ENCODE assay signal across 15 cellular contexts in genomic region chr10:126050301-126050700, GRCh38.
A peak's percentile ranks its signal among the peaks of the same experiment; 100 is the strongest.
DNase-seq lines count a peak whose midpoint lies in the region; ATAC-seq and TF ChIP-seq lines count a peak whose summit lies in the region.
"Had no signal": no experiment of that assay in that cellular context is flagged by ENCODE, and none has a peak within 500 bp of the region (broad histone marks: within the 10 kb centered on the region; RNA-seq: fewer than 3 reads in every experiment).

No MANE protein-coding gene starts in this region.

- ATAC-seq in naive B cell (ENCODE audit: low read depth in 2 of 2) (no peak), HG02623 (IDR thresholded peaks at IDR 0.05; ENCODE audit: unreplicated experiment) (no peak), HG02884 (IDR thresholded peaks at IDR 0.05; ENCODE audit: unreplicated experiment) (no peak)

- no peak overlapping the region for H3K4me3 Mint-ChIP-seq in MCF 10A (ENCODE audit: unreplicated experiment)
- H3K4me3 Mint-ChIP-seq in dendritic cell treated with granulocyte-macrophage colony-stimulating factor and Interleukin-4, amounts not matched to agents 40 ng/mL and 50 ng/mL, for 4 days = no peak overlapping the region
- H3K4me3 Mint-ChIP-seq in naive B cell = no peak overlapping the region
- H3K4me3 Mint-ChIP-seq: B cell had no signal

- POLR2A ChIA-PET in MCF 10A (lab: Yijun Ruan, JAX) = no interaction called here

- 75% methylated on average over 7 of the region's 7 CpGs for WGBS in thymus

- H3K27me3 Mint-ChIP-seq in MCF 10A (ENCODE audit: insufficient read depth, unreplicated experiment) = no peaks in the 10 kb centered on the region
- H3K27me3 Mint-ChIP-seq in dendritic cell treated with granulocyte-macrophage colony-stimulating factor and Interleukin-4, amounts not matched to agents 40 ng/mL and 50 ng/mL, for 4 days = peaks cover 12% of the 10 kb centered on the region
- H3K27me3 Mint-ChIP-seq in naive B cell = peaks cover 13 to 38% (median 34%) of the 10 kb centered on the region in 3 donors

- TF ChIP-seq CTCF in breast epithelium (IDR thresholded peaks at IDR 0.05) = no peak
- no peak for TF ChIP-seq CTCF in MCF 10A (IDR thresholded peaks at IDR 0.05; ENCODE audit: unreplicated experiment)

- H3K27ac ChIP-seq in breast epithelium (peak overlapping the region; percentile 4 to 38), thymus (ENCODE audit: low read depth) (peak overlapping the region; percentile 8)
- H3K27ac ChIP-seq: 22Rv1 had no signal

- no peaks in the 10 kb centered on the region for H3K4me1 ChIP-seq in breast epithelium
- H3K4me1 ChIP-seq in thymus (ENCODE audit: control insufficient read depth, insufficient read depth, low read length) = no peaks in the 10 kb centered on the region

- CTCF ChIA-PET in MCF 10A (lab: Yijun Ruan, JAX) = no interaction called here

- TF ChIP-seq POLR2A in breast epithelium (IDR thresholded peaks at IDR 0.05) = no peak

- intact Hi-C loops in breast epithelium (cut with DNase I; ENCODE audit: low total_unique reads) (no loop called here), MCF 10A (cut with micrococcal nuclease) (no loop called here)
- intact Hi-C loops in dendritic cell treated with granulocyte-macrophage colony-stimulating factor and Interleukin-4, amounts not matched to agents 40 ng/mL and 50 ng/mL, for 4 days (cut with micrococcal nuclease) = no loop called here

- no peak overlapping the region for H3K27ac Mint-ChIP-seq in MCF 10A (ENCODE audit: low read depth, unreplicated experiment)
- H3K27ac Mint-ChIP-seq in dendritic cell treated with granulocyte-macrophage colony-stimulating factor and Interleukin-4, amounts not matched to agents 40 ng/mL and 50 ng/mL, for 4 days = peak overlapping the region; percentile 77
- H3K27ac Mint-ChIP-seq in naive B cell = peak overlapping the region in 5 of 6 donors; percentile 7 to 80 (median 65)
- H3K27ac Mint-ChIP-seq: B cell had no signal

- H3K36me3 ChIP-seq in breast epithelium = no peaks in the 10 kb centered on the region
- no peaks in the 10 kb centered on the region for H3K36me3 ChIP-seq in thymus (ENCODE audit: control insufficient read depth, insufficient read depth)

- DNase-seq in breast epithelium (ENCODE audit: low spot score in 2 of 2) (no peak), MCF 10A (ENCODE audit: unreplicated experiment) (no peak), naive B cell (no peak), ecto neural progenitor cell (ENCODE audit: low spot score) (no peak)
- DNase-seq: DMS79 treated with DMSO at 0.1 percent for 48 hours, KG1, NCI-H1048, NCI-H2081 treated with DMSO at 0.1 percent for 48 hours, NCI-H524 had no signal

- H3K36me3 Mint-ChIP-seq in MCF 10A (ENCODE audit: insufficient read depth, unreplicated experiment) = no peaks in the 10 kb centered on the region
- H3K36me3 Mint-ChIP-seq in dendritic cell treated with granulocyte-macrophage colony-stimulating factor and Interleukin-4, amounts not matched to agents 40 ng/mL and 50 ng/mL, for 4 days (ENCODE audit: low read depth) = no peaks in the 10 kb centered on the region
- H3K36me3 Mint-ChIP-seq in naive B cell = no peaks in the 10 kb centered on the region

- H3K9me3 Mint-ChIP-seq in MCF 10A (ENCODE audit: unreplicated experiment) (no peaks in the 10 kb centered on the region), naive B cell (peaks cover 0 to 2% (median 0%) of the 10 kb centered on the region in 7 donors)
- H3K9me3 Mint-ChIP-seq in dendritic cell treated with granulocyte-macrophage colony-stimulating factor and Interleukin-4, amounts not matched to agents 40 ng/mL and 50 ng/mL, for 4 days = no peaks in the 10 kb centered on the region

- H3K27me3 ChIP-seq in breast epithelium = no peaks in the 10 kb centered on the region
- H3K27me3 ChIP-seq in thymus (ENCODE audit: control insufficient read depth, insufficient read depth) = no peaks in the 10 kb centered on the region

- BruUV-seq in MCF 10A (replicated peaks; lab: Mats Ljungman, UMichigan) = no TSS peak

- no peaks in the 10 kb centered on the region for H3K9me3 ChIP-seq in breast epithelium
- H3K9me3 ChIP-seq in thymus (ENCODE audit: control insufficient read depth) = no peaks in the 10 kb centered on the region

- H3K4me1 Mint-ChIP-seq in MCF 10A (ENCODE audit: insufficient read depth, unreplicated experiment) = no peaks in the 10 kb centered on the region
- H3K4me1 Mint-ChIP-seq in dendritic cell treated with granulocyte-macrophage colony-stimulating factor and Interleukin-4, amounts not matched to agents 40 ng/mL and 50 ng/mL, for 4 days (ENCODE audit: low read depth) = peaks cover 61% of the 10 kb centered on the region
- H3K4me1 Mint-ChIP-seq in naive B cell = peaks cover 0 to 8% (median 7%) of the 10 kb centered on the region in 3 donors

- H3K4me3 ChIP-seq in breast epithelium (no peak overlapping the region), thymus (ENCODE audit: low read length) (no peak overlapping the region)
